8 cellular contexts compared by ENCODE assay signal in genomic region chr13:77326905-77327604, GRCh38.
A peak's percentile ranks its signal among the peaks of the same experiment; 100 is the strongest.
DNase-seq lines count a peak whose midpoint lies in the region; ATAC-seq and TF ChIP-seq lines count a peak whose summit lies in the region.

TSS of gene MYCBP2 (minus strand) at chr13:77327094. CDS start at chr13:77326775, 319 bp downstream.

- H3K4me3 ChIP-seq in astrocyte of the cerebellum (ENCODE audit: low read depth, low read length) (peak within 1 kb of the TSS; percentile 85), rectal smooth muscle tissue (ENCODE audit: low read length) (peak within 1 kb of the TSS; percentile 72)

- ATAC-seq in GM18505 (IDR thresholded peaks at IDR 0.05; ENCODE audit: unreplicated experiment) (peak; percentile 50), HG02981 (IDR thresholded peaks at IDR 0.05; ENCODE audit: unreplicated experiment) (peak; percentile 46), GM18519 (IDR thresholded peaks at IDR 0.05; ENCODE audit: low FRiP score, unreplicated experiment) (no peak)

- H3K9ac ChIP-seq in rectal smooth muscle tissue (ENCODE audit: low read length) = peak within 1 kb of the TSS; percentile 16

- peaks cover 8% of the 10 kb centered on the region for H3K4me1 ChIP-seq in rectal smooth muscle tissue (ENCODE audit: control insufficient read depth, insufficient read depth, low read length)

- TF ChIP-seq POLR2A in GM18505 (IDR thresholded peaks at IDR 0.05; ENCODE audit: borderline replicate concordance, extremely low read depth, insufficient read depth, insufficient read length) = peak; percentile 93

- no peaks in the 10 kb centered on the region for H3K27me3 ChIP-seq in rectal smooth muscle tissue (ENCODE audit: control insufficient read depth, insufficient read depth, low read length)

- no peak for TF ChIP-seq CTCF in astrocyte of the cerebellum (IDR thresholded peaks at IDR 0.05; ENCODE audit: low read depth, low read length, missing control alignments)

- peak within 1 kb of the TSS; percentile 86 for H3K27ac ChIP-seq in rectal smooth muscle tissue (ENCODE audit: low read depth, low read length)

- DNase-seq in NCI-H2029 treated with DMSO at 0.1 percent for 48 hours (lab: John Stamatoyannopoulos, UW) (peak; percentile 80), T-helper 9 cell (peak; percentile 94), astrocyte of the cerebellum (ENCODE audit: low read depth) (peak; percentile 98), hepatic stellate cell (ENCODE audit: low spot score) (peak; percentile 98)

- no peaks in the 10 kb centered on the region for H3K36me3 ChIP-seq in rectal smooth muscle tissue (ENCODE audit: control insufficient read depth, insufficient read depth, low read length)

- in situ Hi-C loops in astrocyte of the cerebellum (cut with HindIII; ENCODE audit: low sequenced_read_pairs) = no loop called here
